In the genomic region with DNA sequence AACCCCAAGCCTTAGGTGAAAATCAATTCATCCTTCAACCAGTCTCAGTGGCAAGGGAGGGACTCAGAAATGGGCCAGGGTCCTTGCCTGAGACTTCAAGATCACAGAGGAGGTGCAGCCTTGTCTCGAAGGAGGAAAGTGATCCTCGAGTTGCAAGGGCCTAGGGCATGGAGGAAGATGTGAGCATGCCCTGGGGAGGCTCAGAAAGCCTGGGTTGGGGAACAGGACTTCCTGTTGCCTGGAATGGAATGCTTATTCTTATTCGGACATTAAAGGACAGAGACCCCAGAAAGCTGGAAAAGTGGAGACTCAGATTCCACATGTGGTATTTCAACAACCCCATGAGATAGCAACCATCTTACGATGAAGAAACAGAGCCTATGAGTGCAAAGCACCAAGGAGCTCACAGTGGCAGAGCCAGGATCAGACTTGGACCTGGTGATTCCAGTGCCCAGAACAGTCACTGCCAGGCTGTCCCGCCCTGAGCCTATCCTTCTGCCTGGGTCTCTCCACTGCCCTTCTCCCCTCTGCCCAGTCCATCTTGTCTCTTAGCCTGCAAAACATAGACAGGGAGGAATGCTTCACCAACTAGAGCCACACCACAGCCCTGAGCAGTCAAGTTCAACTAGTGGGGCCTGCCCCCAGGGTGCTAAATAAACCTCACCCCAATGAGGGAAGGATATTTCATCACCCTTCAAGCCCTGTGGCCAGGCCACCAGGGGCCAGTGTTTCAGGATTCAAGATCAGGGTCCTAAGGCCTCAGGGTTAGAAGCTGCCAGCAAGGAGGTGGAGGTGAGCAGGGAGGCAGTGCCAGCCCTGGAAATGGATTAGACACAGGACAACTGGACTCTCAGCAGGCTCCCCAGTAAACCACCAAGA, we compare ENCODE assay signal across 17 cellular contexts. TPM values are rescaled to one million over a fixed set of nuclear protein-coding genes. Genes with fewer than 3 reads are reported as not detected.
DNase-seq lines count a peak whose midpoint lies in the region; ATAC-seq and TF ChIP-seq lines count a peak whose summit lies in the region.
"Had no signal": no experiment of that assay in that cellular context is flagged by ENCODE, and none has a peak within 500 bp of the region (broad histone marks: within the 10 kb centered on the region; RNA-seq: fewer than 3 reads in every experiment).

No MANE protein-coding gene starts in this region.

- no peak for ATAC-seq in Right ventricle myocardium superior (ENCODE audit: poor library complexity)
- ATAC-seq: T-cell had no signal

- H3K79me2 ChIP-seq in PC-9 (ENCODE audit: low read depth) (no peaks in the 10 kb centered on the region), osteoblast (ENCODE audit: insufficient read depth, low read length) (no peaks in the 10 kb centered on the region)

- H3K4me1 ChIP-seq in right atrium auricular region, result peaks cover 0 to 76% of the 10 kb centered on the region in 2 donors
- H3K4me1 ChIP-seq in PC-9 (replicated peaks; ENCODE audit: insufficient read depth), result peaks cover 47% of the 10 kb centered on the region
- H3K4me1 ChIP-seq in transverse colon, result peaks cover 10 to 59% (median 35%) of the 10 kb centered on the region in 4 donors
- H3K4me1 ChIP-seq in osteoblast (ENCODE audit: insufficient read depth, low read length), result peaks cover 18% of the 10 kb centered on the region

- 83 to 90% methylated on average over 2 to 5 of the region's 5 CpGs for WGBS in transverse colon (ENCODE audit: low coverage in 1 of 2), 2 donors

- H3F3A ChIP-seq in PC-9 (ENCODE audit: insufficient read depth, low read depth), result peaks cover 5% of the 10 kb centered on the region; the same call in 1 of the 2 replicates

- H3K4me2 ChIP-seq in PC-9, result peak overlapping the region; percentile 47
- no peak overlapping the region for H3K4me2 ChIP-seq in osteoblast (ENCODE audit: insufficient read depth, low read length)

- H3K9me3 ChIP-seq in right atrium auricular region (no peaks in the 10 kb centered on the region), PC-9 (ENCODE audit: insufficient read depth, low read depth) (no peaks in the 10 kb centered on the region), transverse colon (no peaks in the 10 kb centered on the region), osteoblast (ENCODE audit: low read depth, low read length) (peaks cover 3% of the 10 kb centered on the region)
- H3K9me3 ChIP-seq: upper lobe of left lung had no signal

- CTCF ChIA-PET in PC-9 (lab: Charles Lee), result interaction anchor here (1.8 kb wide), 1 partner anchor 78 kb away, joined by 7 read pairs; no protein-coding TSS in a partner anchor

- TF ChIP-seq CTCF in right atrium auricular region (IDR thresholded peaks at IDR 0.05), result peak in 1 of 2 donors; percentile 16
- no peak; the same call in 1 of the 2 replicates for TF ChIP-seq CTCF in PC-9 (conservative IDR thresholded peaks at IDR 0.05)
- peak in 1 of 5 experiments; percentile 3 for TF ChIP-seq CTCF in transverse colon (IDR thresholded peaks at IDR 0.05)
- TF ChIP-seq CTCF in osteoblast (IDR thresholded peaks at IDR 0.05; ENCODE audit: extremely low read depth, low read depth, low read length), result no peak

- H3K27ac ChIP-seq in right atrium auricular region, result peak overlapping the region; percentile 41 to 48
- H3K27ac ChIP-seq in PC-9, result no peak overlapping the region
- peak overlapping the region; percentile 59 to 75 (median 68) for H3K27ac ChIP-seq in transverse colon
- H3K27ac ChIP-seq in osteoblast (ENCODE audit: low read depth, low read length), result no peak overlapping the region
- H3K27ac ChIP-seq: upper lobe of left lung had no signal

- H2AFZ ChIP-seq in PC-9 (no peak overlapping the region), osteoblast (ENCODE audit: low read length) (no peak overlapping the region)

- no peaks in the 10 kb centered on the region for H4K20me1 ChIP-seq in PC-9 (ENCODE audit: insufficient read depth)
- H4K20me1 ChIP-seq in osteoblast (ENCODE audit: insufficient read depth, low read length), result no peaks in the 10 kb centered on the region

- H3K27me3 ChIP-seq in right atrium auricular region (no peaks in the 10 kb centered on the region), PC-9 (ENCODE audit: insufficient read depth, low read depth) (no peaks in the 10 kb centered on the region), transverse colon (no peaks in the 10 kb centered on the region), osteoblast (ENCODE audit: insufficient read depth, low read length) (no peaks in the 10 kb centered on the region)
- H3K27me3 ChIP-seq: upper lobe of left lung had no signal

- intact Hi-C loops in Right ventricle myocardium superior (cut with DNase I) (no loop called here), PC-9 (cut with micrococcal nuclease; ENCODE audit: unreplicated experiment) (no loop called here), transverse colon (cut with DNase I; ENCODE audit: low total_unique reads) (no loop called here)

- no peak for TF ChIP-seq EP300 in transverse colon (IDR thresholded peaks at IDR 0.05; ENCODE audit: low read depth)

- H3K4me3 ChIP-seq in right atrium auricular region (no peak overlapping the region), PC-9 (no peak overlapping the region), transverse colon (no peak overlapping the region), osteoblast (ENCODE audit: insufficient read depth, low read length) (no peak overlapping the region)
- H3K4me3 ChIP-seq: upper lobe of left lung had no signal

- H3K9me2 ChIP-seq in PC-9 (ENCODE audit: insufficient read depth), result no peaks in the 10 kb centered on the region

- BruUV-seq in PC-9 (replicated peaks; lab: Mats Ljungman, UMichigan), result no TSS peak

- POLR2A ChIA-PET in PC-9 (lab: Charles Lee; ENCODE audit: unreplicated experiment), result no interaction called here

- in situ Hi-C loops in transverse colon (cut with MboI; ENCODE audit: low pct_ligation_motif_present in 1 of 4, low pct_unique_long_range_greater_than_20kb in 1 of 4, low sequenced_read_pairs in 3 of 4), result no loop called here

- TF ChIP-seq POLR2A in transverse colon (IDR thresholded peaks at IDR 0.05), result no peak

- no peaks in the 10 kb centered on the region for H3K36me3 ChIP-seq in right atrium auricular region
- no peaks in the 10 kb centered on the region for H3K36me3 ChIP-seq in PC-9 (ENCODE audit: low read depth)
- H3K36me3 ChIP-seq in transverse colon, result no peaks in the 10 kb centered on the region
- H3K36me3 ChIP-seq in osteoblast (ENCODE audit: insufficient read depth, low read length), result no peaks in the 10 kb centered on the region
- H3K36me3 ChIP-seq: upper lobe of left lung had no signal

- no peak for DNase-seq in right atrium auricular region (ENCODE audit: low spot score)
- DNase-seq in Right ventricle myocardium superior, result no peak
- DNase-seq in PC-9, result peak; percentile 38 to 66
- DNase-seq in fibroblast of gingiva (ENCODE audit: low read depth), result peak; percentile 24
- peak; percentile 17 for DNase-seq in transverse colon
- no peak for DNase-seq in DMS53 (lab: John Stamatoyannopoulos, UW)
- DNase-seq in osteoblast (ENCODE audit: insufficient read length, low spot score, missing footprints), result no peak
- DNase-seq in NCI-H510A (lab: John Stamatoyannopoulos, UW), result no peak
- DNase-seq: activated CD4-positive, alpha-beta T cell treated with anti-CD3 and anti-CD28 coated beads for 4 hours; activated T-cell treated with anti-CD3 and anti-CD28 coated beads, Interleukin-2, amount 50 U/mL, for 48 hours; cortex of kidney; DMS79 treated with DMSO at 0.1 percent for 48 hours; KBM-7; mesenchymal stem cell; NCI-H2081; T-cell; upper lobe of left lung had no signal

RNA-seq across cellular contexts. Expression of a gene that starts 21.9 kb away (rescaled TPM):
- total RNA-seq in right atrium auricular region (10 to 100 TPM; 28.8 to 57.6 TPM), Right ventricle myocardium superior (48.2 TPM), PC-9 (2021) (11.0 and 19.6 TPM in 2 replicates), transverse colon (100 to 1,000 TPM in 3 of 4 donors, 10 to 100 TPM in 1; 45.1 to 244 (median 107) TPM), osteoblast (23.5 and 31.8 TPM in 2 replicates)

Comparison
In these comparisons a context has a peak if more than half of its experiments do, and no peak if none do; other contexts are left out.
1. DNase-seq: peak in PC-9 (2 of 2), fibroblast of gingiva (single experiment) and transverse colon (single experiment); none in right atrium auricular region (single experiment), Right ventricle myocardium superior (single experiment), DMS53 (single experiment), osteoblast (single experiment) and NCI-H510A (single experiment).
2. H3K27ac ChIP-seq: peak in right atrium auricular region (2 of 2) and transverse colon (4 of 4); none in PC-9 (single experiment) and osteoblast (single experiment).